Comparison of ENCODE assay signal across 8 cellular contexts in genomic region chr2:232668805-232669444, GRCh38. TPM values are rescaled to one million over a fixed set of nuclear protein-coding genes. Genes with fewer than 3 reads are reported as not detected.
A peak's percentile ranks its signal among the peaks of the same experiment; 100 is the strongest.
DNase-seq lines count a peak whose midpoint lies in the region; ATAC-seq and TF ChIP-seq lines count a peak whose summit lies in the region.

No MANE protein-coding gene starts in this region.

- H3K27me3 ChIP-seq in adrenal gland (no peaks in the 10 kb centered on the region), right cardiac atrium (ENCODE audit: control insufficient read depth, insufficient read depth) (no peaks in the 10 kb centered on the region)

- peak; percentile 31 for DNase-seq in DMS 273 (lab: John Stamatoyannopoulos, UW; ENCODE audit: unreplicated experiment)
- DNase-seq in DMS 273 treated with DMSO at 0.1 percent for 48 hours (lab: John Stamatoyannopoulos, UW), result no peak
- DNase-seq in adrenal gland, result peak in 6 of 7 donors; percentile 22 to 66 (median 40)
- DNase-seq in right cardiac atrium, result peak in 1 of 3 donors; percentile 58
- DNase-seq in HK-2 (ENCODE audit: unreplicated experiment), result no peak

- H3K27ac ChIP-seq in adrenal gland (no peak overlapping the region), right cardiac atrium (ENCODE audit: low read length) (no peak overlapping the region), temporal lobe (ENCODE audit: low read depth, low read length) (peak overlapping the region; percentile 96)

- no peak overlapping the region for H3K4me3 ChIP-seq in adrenal gland
- H3K4me3 ChIP-seq in right cardiac atrium (ENCODE audit: low read length), result no peak overlapping the region

- H3K36me3 ChIP-seq in adrenal gland (replicated peaks in 1 of 2), result no peaks in the 10 kb centered on the region

- WGBS in adrenal gland, 4 donors, result 55 to 59% (median 57%) methylated on average over 16 to 17 of the region's 17 CpGs
- WGBS in right cardiac atrium, result 52% methylated on average over 17 of the region's 17 CpGs

- ATAC-seq in right cardiac atrium, result peak; percentile 49 to 66
- no peak for ATAC-seq in GM21529 (IDR thresholded peaks at IDR 0.05; ENCODE audit: unreplicated experiment)
- no peak for ATAC-seq in HG02759 (IDR thresholded peaks at IDR 0.05; ENCODE audit: unreplicated experiment)

- TF ChIP-seq POLR2A in adrenal gland (IDR thresholded peaks at IDR 0.05), result no peak

- H3K9me3 ChIP-seq in adrenal gland (replicated peaks in 1 of 3) (no peaks in the 10 kb centered on the region), right cardiac atrium (ENCODE audit: control insufficient read depth, low read length) (no peaks in the 10 kb centered on the region)

- H3K4me1 ChIP-seq in adrenal gland (replicated peaks in 1 of 2) (no peaks in the 10 kb centered on the region), right cardiac atrium (ENCODE audit: control insufficient read depth, insufficient read depth, low read length) (peaks cover 4% of the 10 kb centered on the region)

- intact Hi-C loops in adrenal gland (cut with DNase I) (loop anchor here (5.0 kb wide), 1 partner anchor 57 kb away; no protein-coding TSS in a partner anchor), right cardiac atrium (cut with DNase I) (loop anchor here in 3 of 4 donors (10.0 kb wide), 2 partner anchors 54 to 64 kb away; no protein-coding TSS in a partner anchor)

- TF ChIP-seq CTCF in adrenal gland (IDR thresholded peaks at IDR 0.05), result peak; percentile 23 to 60 (median 54)

RNA-seq across cellular contexts. Expression of gene GIGYF2, which starts 28.2 kb away (rescaled TPM):
- total RNA-seq in adrenal gland (10 to 100 TPM; 32.0 to 93.4 (median 65.4) TPM), right cardiac atrium (10 to 100 TPM; 60.4 to 68.2 (median 63.8) TPM), temporal lobe (72.5 TPM)
- polyA plus RNA-seq in adrenal gland (10 to 100 TPM; 13.5 to 71.6 (median 38.6) TPM), right cardiac atrium (21.6 TPM)

RNA-seq across cellular contexts. Expression of gene EFHD1, which starts 35.5 kb away (rescaled TPM):
- total RNA-seq in adrenal gland, result 10 to 100 TPM in 2 of 8 donors, 1 to 10 TPM in 6; 2.0 to 10.2 (median 6.9) TPM
- 10 to 100 TPM in 1 of 3 donors, 1 to 10 TPM in 2; 6.1 to 12.9 (median 6.5) TPM for polyA plus RNA-seq in adrenal gland
- total RNA-seq in right cardiac atrium, result 10 to 100 TPM in 2 of 4 donors, 1 to 10 TPM in 2; 6.4 to 14.4 (median 9.6) TPM
- polyA plus RNA-seq in right cardiac atrium, result 14.7 TPM
- total RNA-seq in temporal lobe, result 2.7 TPM

Comparison
In these comparisons a context has a peak if more than half of its experiments do, and no peak if none do; other contexts are left out.
1. DNase-seq: peak in DMS 273 (single experiment) and adrenal gland (6 of 7); none in DMS 273 treated with DMSO at 0.1 percent for 48 hours (single experiment) and HK-2 (single experiment).
2. ATAC-seq: peak in right cardiac atrium (2 of 2); none in GM21529 (single experiment) and HG02759 (single experiment).